ENCODE assay signal across 18 cellular contexts in genomic region chr2:207616185-207616584, GRCh38. TPM values are rescaled to one million over a fixed set of nuclear protein-coding genes. Genes with fewer than 3 reads are reported as not detected.
DNase-seq lines count a peak whose midpoint lies in the region; ATAC-seq and FAIRE-seq lines count a peak whose summit lies in the region.
"Had no signal": no experiment of that assay in that cellular context is flagged by ENCODE, and none has a peak within 500 bp of the region (broad histone marks: within the 10 kb centered on the region; RNA-seq: fewer than 3 reads in every experiment).

No MANE protein-coding gene starts in this region.

- peak; percentile 44 for FAIRE-seq in RCC 7860 (lab: Jason Lieb, UNC)
- FAIRE-seq: H1 had no signal

- H3K4me1 Mint-ChIP-seq in stimulated activated effector memory CD8-positive, alpha-beta T cell treated with anti-CD3 and anti-CD28 coated beads, Interleukin-12 subunit alpha, Interleukin-12 subunit beta, amount 100 ng/mL, for 72 hours: peaks cover 21% of the 10 kb centered on the region
- H3K4me1 Mint-ChIP-seq in CD4-positive, alpha-beta memory T cell: peaks cover 8 to 28% (median 15%) of the 10 kb centered on the region in 4 donors
- H3K4me1 Mint-ChIP-seq: neural progenitor cell had no signal

- no peaks in the 10 kb centered on the region for H3K36me3 ChIP-seq in rectal smooth muscle tissue (ENCODE audit: control insufficient read depth, insufficient read depth, low read length)
- peaks cover 19% of the 10 kb centered on the region for H3K36me3 ChIP-seq in CD4-positive, alpha-beta memory T cell (ENCODE audit: insufficient read depth, low read length)

- no peak overlapping the region for H3K9ac ChIP-seq in rectal smooth muscle tissue (ENCODE audit: low read length)
- H3K9ac ChIP-seq: KMS-11, neural progenitor cell had no signal

- peak overlapping the region; percentile 95 for H3K27ac ChIP-seq in epithelial cell of prostate
- peak overlapping the region; percentile 79 for H3K27ac ChIP-seq in rectal smooth muscle tissue (ENCODE audit: low read depth, low read length)
- no peak overlapping the region for H3K27ac ChIP-seq in CD4-positive, alpha-beta memory T cell (ENCODE audit: low read depth, low read length)
- H3K27ac ChIP-seq: C4-2B, KMS-11, neural progenitor cell had no signal

- H3K4me3 ChIP-seq in rectal smooth muscle tissue (ENCODE audit: low read length): no peak overlapping the region
- no peak overlapping the region for H3K4me3 ChIP-seq in CD4-positive, alpha-beta memory T cell (ENCODE audit: low read length in 2 of 2)
- H3K4me3 ChIP-seq: esophagus squamous epithelium, neural progenitor cell, skin epidermis had no signal

- H3K27me3 Mint-ChIP-seq in CD4-positive, alpha-beta memory T cell: no peaks in the 10 kb centered on the region
- H3K27me3 Mint-ChIP-seq: activated naive CD8-positive, alpha-beta T cell treated with anti-CD3 and anti-CD28 coated beads, Interleukin-2, amount 10 ng/mL, durations not matched to agents 7 days and 5 days; activated T-cell treated with anti-CD3 and anti-CD28 coated beads, Interleukin-2, amount 50 U/mL, for 24 hours had no signal

- H3K4me1 ChIP-seq in rectal smooth muscle tissue (ENCODE audit: control insufficient read depth, insufficient read depth, low read length): peaks cover 11% of the 10 kb centered on the region
- H3K4me1 ChIP-seq in CD4-positive, alpha-beta memory T cell (ENCODE audit: insufficient read depth, low read length): peaks cover 14% of the 10 kb centered on the region
- H3K4me1 ChIP-seq: neural progenitor cell had no signal

- peaks cover 75% of the 10 kb centered on the region for H3K36me3 Mint-ChIP-seq in stimulated activated effector memory CD8-positive, alpha-beta T cell treated with anti-CD3 and anti-CD28 coated beads, Interleukin-12 subunit alpha, Interleukin-12 subunit beta, amount 100 ng/mL, for 72 hours
- H3K36me3 Mint-ChIP-seq in CD4-positive, alpha-beta memory T cell: peaks cover 34 to 45% of the 10 kb centered on the region in 2 donors

- DNase-seq in Caki2 (ENCODE audit: low read depth) (peak; percentile 55), RCC 7860 (ENCODE audit: low spot score) (peak; percentile 71), epithelial cell of prostate (ENCODE audit: low read depth, low spot score) (no peak), left colon (no peak)
- DNase-seq in stimulated activated effector memory CD8-positive, alpha-beta T cell treated with anti-CD3 and anti-CD28 coated beads, Interleukin-12 subunit alpha, Interleukin-12 subunit beta, amount 100 ng/mL, for 72 hours (ENCODE audit: low spot score in 2 of 2): no peak
- no peak for DNase-seq in stimulated activated CD4-positive, alpha-beta T cell treated with anti-CD3 and anti-CD28 coated beads, Interleukin-4, amount 100 ng/mL, for 4 hours
- DNase-seq in CD4-positive, alpha-beta memory T cell: no peak
- DNase-seq: activated naive CD8-positive, alpha-beta T cell treated with anti-CD3 and anti-CD28 coated beads, Interleukin-2, amount 10 ng/mL, durations not matched to agents 7 days and 5 days; activated T-cell treated with anti-CD3 and anti-CD28 coated beads, Interleukin-2, amount 50 U/mL, for 24 hours; esophagus squamous epithelium; NCI-H446 had no signal

- in situ Hi-C loops in Caki2 (cut with HindIII; ENCODE audit: low pct_unique_long_range_greater_than_20kb, low sequenced_read_pairs): no loop called here

- CTCF ChIA-PET in CD4-positive, alpha-beta memory T cell (lab: Charles Lee; ENCODE audit: partially characterized antibody): interaction anchor here (0.7 kb wide), 1 partner anchor 13 kb away, joined by 3 read pairs; no protein-coding TSS in a partner anchor

- POLR2A ChIA-PET in CD4-positive, alpha-beta memory T cell (lab: Charles Lee; ENCODE audit: partially characterized antibody): no interaction called here

- H3K27me3 ChIP-seq in rectal smooth muscle tissue (ENCODE audit: control insufficient read depth, insufficient read depth, low read length): no peaks in the 10 kb centered on the region
- no peaks in the 10 kb centered on the region for H3K27me3 ChIP-seq in CD4-positive, alpha-beta memory T cell (ENCODE audit: insufficient read depth, low read length)
- H3K27me3 ChIP-seq: esophagus squamous epithelium, neural progenitor cell had no signal

- no peak for ATAC-seq in stimulated activated effector memory CD8-positive, alpha-beta T cell treated with anti-CD3 and anti-CD28 coated beads, Interleukin-12 subunit alpha, Interleukin-12 subunit beta, amount 100 ng/mL, for 72 hours
- ATAC-seq in left colon: no peak

- intact Hi-C loops in CD4-positive, alpha-beta memory T cell (cut with micrococcal nuclease): no loop called here
- intact Hi-C loops in left colon (cut with DNase I, micrococcal nuclease): no loop called here

- no peaks in the 10 kb centered on the region for H3K9me3 Mint-ChIP-seq in stimulated activated effector memory CD8-positive, alpha-beta T cell treated with anti-CD3 and anti-CD28 coated beads, Interleukin-12 subunit alpha, Interleukin-12 subunit beta, amount 100 ng/mL, for 72 hours
- H3K9me3 Mint-ChIP-seq in CD4-positive, alpha-beta memory T cell: no peaks in the 10 kb centered on the region
- H3K9me3 Mint-ChIP-seq: activated naive CD8-positive, alpha-beta T cell treated with anti-CD3 and anti-CD28 coated beads, Interleukin-2, amount 10 ng/mL, durations not matched to agents 7 days and 5 days; activated T-cell treated with anti-CD3 and anti-CD28 coated beads, Interleukin-2, amount 50 U/mL, for 24 hours; neural progenitor cell; T-helper 1 cell treated with Interleukin-12 subunit alpha and Interleukin-12 subunit beta and Interleukin-4 antibody, amounts not matched to agents 30 μg/mL and 1 μg/mL, for 36 hours had no signal

- H3K4me3 Mint-ChIP-seq in stimulated activated effector memory CD8-positive, alpha-beta T cell treated with anti-CD3 and anti-CD28 coated beads, Interleukin-12 subunit alpha, Interleukin-12 subunit beta, amount 100 ng/mL, for 72 hours: no peak overlapping the region
- H3K4me3 Mint-ChIP-seq in CD4-positive, alpha-beta memory T cell: no peak overlapping the region
- H3K4me3 Mint-ChIP-seq: activated naive CD8-positive, alpha-beta T cell treated with anti-CD3 and anti-CD28 coated beads, Interleukin-2, amount 10 ng/mL, durations not matched to agents 7 days and 5 days; activated T-cell treated with anti-CD3 and anti-CD28 coated beads, Interleukin-2, amount 50 U/mL, for 24 hours; neural progenitor cell; T-helper 1 cell treated with Interleukin-12 subunit alpha and Interleukin-12 subunit beta and Interleukin-4 antibody, amounts not matched to agents 30 μg/mL and 1 μg/mL, for 36 hours had no signal

- no peaks in the 10 kb centered on the region for H3K9me3 ChIP-seq in CD4-positive, alpha-beta memory T cell (ENCODE audit: control insufficient read depth in 1 of 2, low read length in 2 of 2)
- H3K9me3 ChIP-seq: esophagus squamous epithelium had no signal

- no peak overlapping the region for H3K27ac Mint-ChIP-seq in stimulated activated effector memory CD8-positive, alpha-beta T cell treated with anti-CD3 and anti-CD28 coated beads, Interleukin-12 subunit alpha, Interleukin-12 subunit beta, amount 100 ng/mL, for 72 hours
- H3K27ac Mint-ChIP-seq in CD4-positive, alpha-beta memory T cell: peak overlapping the region in 1 of 7 donors; percentile 8
- H3K27ac Mint-ChIP-seq: activated naive CD8-positive, alpha-beta T cell treated with anti-CD3 and anti-CD28 coated beads, Interleukin-2, amount 10 ng/mL, durations not matched to agents 7 days and 5 days; activated T-cell treated with anti-CD3 and anti-CD28 coated beads, Interleukin-2, amount 50 U/mL, for 24 hours; neural progenitor cell; T-helper 1 cell treated with Interleukin-12 subunit alpha and Interleukin-12 subunit beta and Interleukin-4 antibody, amounts not matched to agents 30 μg/mL and 1 μg/mL, for 36 hours had no signal

RNA-seq across cellular contexts. Expression of gene METTL21A, which starts 9.0 kb away (rescaled TPM):
- total RNA-seq in Caki2 (2014; rRNA removed; shearing (Covaris generic); ENCODE audit: low replicate concordance): 145 and 161 TPM in 2 replicates
- total RNA-seq in CD4-positive, alpha-beta memory T cell: 10 to 100 TPM; 16.6 to 16.9 TPM
- polyA plus RNA-seq in CD4-positive, alpha-beta memory T cell: 10 to 100 TPM; 26.9 to 38.2 TPM
- 10 to 100 TPM; 16.3 to 16.5 TPM for total RNA-seq in left colon

Comparison
In these comparisons a context has a peak if more than half of its experiments do, and no peak if none do; other contexts are left out.
1. DNase-seq: peak in Caki2 (single experiment) and RCC 7860 (single experiment); none in epithelial cell of prostate (single experiment), stimulated activated effector memory CD8-positive, alpha-beta T cell treated with anti-CD3 and anti-CD28 coated beads, Interleukin-12 subunit alpha, Interleukin-12 subunit beta, amount 100 ng/mL, for 72 hours (0 of 2), stimulated activated CD4-positive, alpha-beta T cell treated with anti-CD3 and anti-CD28 coated beads, Interleukin-4, amount 100 ng/mL, for 4 hours (0 of 2), CD4-positive, alpha-beta memory T cell (0 of 5) and left colon (0 of 2).